Comparison of ENCODE assay signal across 31 cellular contexts in genomic region chr13:28866932-28867331, GRCh38. TPM values are rescaled to one million over a fixed set of nuclear protein-coding genes. Genes with fewer than 3 reads are reported as not detected.
"Had no signal": no experiment of that assay in that cellular context is flagged by ENCODE, and none has a peak within 500 bp of the region (broad histone marks: within the 10 kb centered on the region; RNA-seq: fewer than 3 reads in every experiment).

No MANE protein-coding gene starts in this region.

- H3K27me3 ChIP-seq: adrenal gland, ascending aorta, breast epithelium, cardiac muscle cell had no signal

- H3K4me3 ChIP-seq: adrenal gland, ascending aorta, breast epithelium, cardiac muscle cell, coronary artery, dorsolateral prefrontal cortex had no signal

- DNase-seq: activated CD4-positive, alpha-beta memory T cell treated with anti-CD3 and anti-CD28 coated beads for 36 hours; activated CD4-positive, alpha-beta T cell treated with anti-CD3 and anti-CD28 coated beads for 36 hours; activated CD4-positive, alpha-beta T cell treated with anti-CD3 and anti-CD28 coated beads, Interleukin-2, amount 10 ng/mL, durations not matched to agents 24 days and 14 days; activated CD4-positive, CD25-positive, alpha-beta regulatory T cell; activated CD4-positive, CD25-positive, alpha-beta regulatory T cell treated with anti-CD3 and anti-CD28 coated beads, Interleukin-2, amount 50 U/mL, for 72 hours; activated CD8-positive, alpha-beta memory T cell treated with anti-CD3 and anti-CD28 coated beads, Interleukin-2, amount 10 ng/mL, durations not matched to agents 7 days and 5 days; activated CD8-positive, alpha-beta memory T cell treated with anti-CD3 and anti-CD28 coated beads, Interleukin-2, amount 50 U/mL, for 4 hours; activated CD8-positive, alpha-beta T cell treated with anti-CD3 and anti-CD28 coated beads, Interleukin-2, amount 10 ng/mL, durations not matched to agents 7 days and 5 days; activated effector memory CD4-positive, alpha-beta T cell treated with anti-CD3 and anti-CD28 coated beads, Interleukin-2, amount 50 U/mL, for 16 hours; activated naive CD4-positive, alpha-beta T cell treated with anti-CD3 and anti-CD28 coated beads for 36 hours; activated naive CD8-positive, alpha-beta T cell treated with anti-CD3 and anti-CD28 coated beads for 36 hours; activated naive CD8-positive, alpha-beta T cell treated with anti-CD3 and anti-CD28 coated beads, Interleukin-2, amount 50 U/mL, for 24 hours; activated T-cell treated with anti-CD3 and anti-CD28 coated beads, Interleukin-2, amount 50 U/mL, for 1 hour; activated T-cell treated with anti-CD3 and anti-CD28 coated beads, Interleukin-2, amount 50 U/mL, for 48 hours; adrenal gland; effector memory CD4-positive, alpha-beta T cell; endodermal cell; foreskin fibroblast; T-helper 1 cell; T-helper 17 cell; T1000 had no signal

- H3K27ac ChIP-seq: adrenal gland, breast epithelium, cardiac muscle cell, coronary artery, dorsolateral prefrontal cortex had no signal

- H3K36me3 ChIP-seq: adrenal gland, ascending aorta, breast epithelium, cardiac muscle cell had no signal

- ATAC-seq: activated CD4-positive, alpha-beta T cell treated with anti-CD3 and anti-CD28 coated beads for 36 hours; activated CD8-positive, alpha-beta memory T cell treated with anti-CD3 and anti-CD28 coated beads, Interleukin-2, amount 10 ng/mL, durations not matched to agents 7 days and 5 days; activated CD8-positive, alpha-beta T cell treated with anti-CD3 and anti-CD28 coated beads, Interleukin-2, amount 10 ng/mL, durations not matched to agents 7 days and 5 days; activated naive CD8-positive, alpha-beta T cell treated with anti-CD3 and anti-CD28 coated beads, Interleukin-2, amount 50 U/mL, for 24 hours; esophagus mucosa; T-helper 17 cell had no signal

- H3K4me1 ChIP-seq: adrenal gland, breast epithelium had no signal

- H3K9me3 ChIP-seq: adrenal gland had no signal

RNA-seq across cellular contexts. Expression of gene MTUS2, which starts 46.8 kb away (rescaled TPM):
- total RNA-seq: activated CD4-positive, alpha-beta memory T cell treated with anti-CD3 and anti-CD28 coated beads for 36 hours; activated CD4-positive, alpha-beta T cell treated with anti-CD3 and anti-CD28 coated beads, Interleukin-2, amount 10 ng/mL, durations not matched to agents 24 days and 14 days; activated CD8-positive, alpha-beta memory T cell treated with anti-CD3 and anti-CD28 coated beads for 36 hours; activated CD8-positive, alpha-beta memory T cell treated with anti-CD3 and anti-CD28 coated beads, Interleukin-2, amount 10 ng/mL, durations not matched to agents 7 days and 5 days; activated CD8-positive, alpha-beta T cell treated with anti-CD3 and anti-CD28 coated beads, Interleukin-2, amount 10 ng/mL, durations not matched to agents 7 days and 5 days; activated naive CD4-positive, alpha-beta T cell treated with anti-CD3 and anti-CD28 coated beads for 36 hours; activated naive CD8-positive, alpha-beta T cell treated with anti-CD3 and anti-CD28 coated beads for 36 hours; activated T-helper 1 cell treated with anti-CD3 and anti-CD28 coated beads, Interleukin-12 subunit alpha, Interleukin-12 subunit beta, Interleukin-2, Interleukin-4 antibody, amounts not matched to agents 30 ng/mL and 10 ng/mL and 1 ng/mL, durations not matched to agents 14 hours and 24 hours and 36 hours; activated T-helper 2 cell treated with anti-CD3 and anti-CD28 coated beads, Interferon-gamma antibody, Interleukin-2, Interleukin-4, amounts not matched to agents 10 μg/mL and 5 μg/mL and 100 μg/mL, durations not matched to agents 14 hours and 24 hours and 36 hours; epithelial cell of proximal tubule had no signal
